In genomic region chr20:3898639-3899038, GRCh38 we compare ENCODE assay signal across 20 cellular contexts. TPM values are rescaled to one million over a fixed set of nuclear protein-coding genes. Genes with fewer than 3 reads are reported as not detected.
A peak's percentile ranks its signal among the peaks of the same experiment; 100 is the strongest.
DNase-seq lines count a peak whose midpoint lies in the region; ATAC-seq, FAIRE-seq and TF ChIP-seq lines count a peak whose summit lies in the region.
"Had no signal": no experiment of that assay in that cellular context is flagged by ENCODE, and none has a peak within 500 bp of the region (broad histone marks: within the 10 kb centered on the region; RNA-seq: fewer than 3 reads in every experiment).

No MANE protein-coding gene starts in this region.

- peaks cover 77% of the 10 kb centered on the region for H3K4me1 ChIP-seq in GM23248 (ENCODE audit: insufficient read depth)
- peaks cover 0 to 14% of the 10 kb centered on the region in 2 donors for H3K4me1 ChIP-seq in kidney (ENCODE audit: control insufficient read depth in 1 of 2, insufficient read depth in 1 of 2, low read depth in 1 of 2, low read length in 2 of 2)
- H3K4me1 ChIP-seq in right cardiac atrium (ENCODE audit: control insufficient read depth, insufficient read depth, low read length): peaks cover 15% of the 10 kb centered on the region

- peak overlapping the region; percentile 6 to 35 for H3K4me3 Mint-ChIP-seq in CD14-positive monocyte
- no peak overlapping the region for H3K4me3 Mint-ChIP-seq in WTC11

- TF ChIP-seq CTCF in CD14-positive monocyte (IDR thresholded peaks at IDR 0.05) (no peak), WTC11 (IDR thresholded peaks at IDR 0.05) (no peak), kidney (IDR thresholded peaks at IDR 0.05; ENCODE audit: borderline replicate concordance, extremely low read depth, insufficient read depth) (no peak)

- peaks cover 93% of the 10 kb centered on the region for H3K4me1 Mint-ChIP-seq in CD14-positive monocyte
- H3K4me1 Mint-ChIP-seq in WTC11: peaks cover 58% of the 10 kb centered on the region

- H3K27ac ChIP-seq in GM23248 (peak overlapping the region; percentile 5; the same call in 1 of the 2 replicates), kidney (ENCODE audit: low read depth in 2 of 2, low read length in 2 of 2) (no peak overlapping the region), right cardiac atrium (ENCODE audit: low read length) (no peak overlapping the region)
- H3K27ac ChIP-seq: parathyroid adenoma had no signal

- H3K79me2 ChIP-seq in GM23248 (ENCODE audit: insufficient read depth): peaks cover 100% of the 10 kb centered on the region

- POLR2A ChIA-PET in WTC11 (lab: Charles Lee): no interaction called here

- H3K36me3 ChIP-seq in GM23248 (ENCODE audit: low read depth) (no peaks in the 10 kb centered on the region), kidney (ENCODE audit: control insufficient read depth in 1 of 2, insufficient read depth in 2 of 2, low read length in 2 of 2) (no peaks in the 10 kb centered on the region)
- H3K36me3 ChIP-seq: thoracic aorta had no signal

- FAIRE-seq in kidney (lab: Jason Lieb, UNC): peak; percentile 29

- H3K27me3 ChIP-seq in GM23248 (replicated peaks; ENCODE audit: insufficient read depth) (no peaks in the 10 kb centered on the region), right cardiac atrium (ENCODE audit: control insufficient read depth, insufficient read depth) (no peaks in the 10 kb centered on the region)
- H3K27me3 ChIP-seq: esophagus squamous epithelium had no signal

- WGBS in GM23248 (ENCODE audit: low coverage in 1 of 2, low lambda C conversion rate in 2 of 2, missing lambda C conversion rate in 2 of 2), 2 experiments: 40 to 50% methylated on average over 4 of the region's 4 CpGs
- 63% methylated on average over 4 of the region's 4 CpGs for WGBS in right cardiac atrium

- H3K9ac ChIP-seq in GM23248 (no peak overlapping the region), kidney (ENCODE audit: low read length in 2 of 2) (no peak overlapping the region)
- H3K9ac ChIP-seq: parathyroid adenoma had no signal

- intact Hi-C loops in CD14-positive monocyte (cut with micrococcal nuclease) (no loop called here), kidney (cut with DNase I) (no loop called here), right cardiac atrium (cut with DNase I) (loop anchor here in 1 of 4 donors (10.0 kb wide), 1 partner anchor 116 kb away; the partner anchor contains the start of gene RNF24)

- peaks cover 62% of the 10 kb centered on the region for H3F3A ChIP-seq in GM23248 (ENCODE audit: insufficient read depth)

- H3K9me3 ChIP-seq in GM23248 (ENCODE audit: low read depth) (no peaks in the 10 kb centered on the region), kidney (ENCODE audit: control insufficient read depth in 1 of 2, low read length in 2 of 2) (no peaks in the 10 kb centered on the region), right cardiac atrium (ENCODE audit: control insufficient read depth, low read length) (no peaks in the 10 kb centered on the region)
- H3K9me3 ChIP-seq: esophagus squamous epithelium, thoracic aorta had no signal

- H3K27ac Mint-ChIP-seq in CD14-positive monocyte (peak overlapping the region; percentile 77 to 94 (median 85)), WTC11 (peak overlapping the region; percentile 14; the same call in 1 of the 2 replicates)

- H3K27me3 Mint-ChIP-seq in CD14-positive monocyte (ENCODE audit: low read depth in 3 of 3): peaks cover 0 to 4% (median 0%) of the 10 kb centered on the region in 3 donors
- no peaks in the 10 kb centered on the region for H3K27me3 Mint-ChIP-seq in WTC11 (ENCODE audit: low read depth)

- no peak for DNase-seq in CD14-positive monocyte (ENCODE audit: low spot score)
- no peak for DNase-seq in GM23248
- no peak for DNase-seq in WTC11 (ENCODE audit: low spot score)
- no peak for DNase-seq in kidney
- DNase-seq in right cardiac atrium: no peak
- no peak for DNase-seq in germinal center (ENCODE audit: low spot score)
- DNase-seq: activated CD8-positive, alpha-beta memory T cell treated with anti-CD3 and anti-CD28 coated beads, Interleukin-2, amount 50 U/mL, for 4 hours; activated naive CD4-positive, alpha-beta T cell treated with anti-CD3 and anti-CD28 coated beads, Interleukin-2, amount 50 U/mL, for 16 hours; C1 segment of cervical spinal cord; esophagus squamous epithelium; head of caudate nucleus; IMR-90; NCI-H2029 treated with DMSO at 0.1 percent for 48 hours; SHP77 treated with DMSO at 0.1 percent for 48 hours; stimulated activated CD4-positive, alpha-beta T cell treated with anti-CD3 and anti-CD28 coated beads, Interleukin-4, amount 100 ng/mL, for 24 hours; T-helper 9 cell had no signal

- CTCF ChIA-PET in WTC11 (lab: Charles Lee): no interaction called here

- H2AFZ ChIP-seq in GM23248: no peak overlapping the region
- H2AFZ ChIP-seq: parathyroid adenoma had no signal

- H3K9me2 ChIP-seq in GM23248 (ENCODE audit: insufficient read depth): no peaks in the 10 kb centered on the region

- H3K4me3 ChIP-seq in GM23248: no peak overlapping the region
- no peak overlapping the region for H3K4me3 ChIP-seq in kidney (ENCODE audit: low read length in 2 of 2)
- H3K4me3 ChIP-seq in right cardiac atrium (ENCODE audit: low read length): no peak overlapping the region
- H3K4me3 ChIP-seq: esophagus squamous epithelium, lung, thoracic aorta had no signal

- H3K36me3 Mint-ChIP-seq in CD14-positive monocyte: peaks cover 13 to 27% of the 10 kb centered on the region in 2 donors
- H3K36me3 Mint-ChIP-seq in WTC11: peaks cover 15% of the 10 kb centered on the region

- H4K20me1 ChIP-seq in GM23248 (ENCODE audit: insufficient read depth): peaks cover 62% of the 10 kb centered on the region

- in situ Hi-C loops in GM23248 (cut with MboI): no loop called here

- H3K9me3 Mint-ChIP-seq in CD14-positive monocyte (no peaks in the 10 kb centered on the region), WTC11 (no peaks in the 10 kb centered on the region)

- ATAC-seq in WTC11: no peak
- no peak for ATAC-seq in right cardiac atrium
- ATAC-seq in HG02798 (IDR thresholded peaks at IDR 0.05; ENCODE audit: poor library complexity, unreplicated experiment): no peak

- H3K4me2 ChIP-seq in GM23248 (ENCODE audit: unreplicated experiment): no peak overlapping the region

TF ChIP-seq in WTC11, 78 proteins besides CTCF, POLR2A, EP300 and RAD21:
- TF ChIP-seq TEAD4 (CRISPR knock-in tag; IDR thresholded peaks at IDR 0.05): no peak
- TF ChIP-seq KAT7 (CRISPR knock-in tag; IDR thresholded peaks at IDR 0.05; ENCODE audit: borderline replicate concordance): no peak

RNA-seq across cellular contexts. Expression of gene PANK2, which starts 9.5 kb away (rescaled TPM):
- polyA plus RNA-seq in CD14-positive monocyte (10 to 100 TPM; 48.0 to 65.7 TPM), GM23248 (2016; fragmentation: Nextera tagmentation; extraction: Ambion mirVana) (30.6 and 32.6 TPM in 2 replicates), kidney (ENCODE audit: insufficient read depth, low read depth, low replicate concordance) (26.8 TPM), right cardiac atrium (16.2 TPM)
- 43.7 and 65.1 TPM in 2 replicates for total RNA-seq in GM23248 (2014; rRNA removed; shearing (Covaris generic))
- total RNA-seq in WTC11 (2021) (60.3 to 63.7 TPM (median 62.7 TPM) in 3 replicates), kidney (44.9 TPM), right cardiac atrium (10 to 100 TPM; 22.1 to 24.4 (median 23.2) TPM)

RNA-seq across cellular contexts. Expression of gene MAVS, which starts 52.0 kb away (rescaled TPM):
- polyA plus RNA-seq in CD14-positive monocyte (1 to 10 TPM; 1.8 to 3.2 TPM), GM23248 (2016; fragmentation: Nextera tagmentation; extraction: Ambion mirVana) (12.0 and 12.5 TPM in 2 replicates), kidney (ENCODE audit: insufficient read depth, low read depth, low replicate concordance) (10.0 TPM), right cardiac atrium (30.0 TPM)
- 22.0 and 27.4 TPM in 2 replicates for total RNA-seq in GM23248 (2014; rRNA removed; shearing (Covaris generic))
- total RNA-seq in WTC11 (2021) (23.4 to 26.0 TPM (median 24.4 TPM) in 3 replicates), kidney (46.8 TPM), right cardiac atrium (10 to 100 TPM; 28.5 to 32.6 (median 30.1) TPM)
